Comparison of ENCODE assay signal across 18 cellular contexts in the genomic region with DNA sequence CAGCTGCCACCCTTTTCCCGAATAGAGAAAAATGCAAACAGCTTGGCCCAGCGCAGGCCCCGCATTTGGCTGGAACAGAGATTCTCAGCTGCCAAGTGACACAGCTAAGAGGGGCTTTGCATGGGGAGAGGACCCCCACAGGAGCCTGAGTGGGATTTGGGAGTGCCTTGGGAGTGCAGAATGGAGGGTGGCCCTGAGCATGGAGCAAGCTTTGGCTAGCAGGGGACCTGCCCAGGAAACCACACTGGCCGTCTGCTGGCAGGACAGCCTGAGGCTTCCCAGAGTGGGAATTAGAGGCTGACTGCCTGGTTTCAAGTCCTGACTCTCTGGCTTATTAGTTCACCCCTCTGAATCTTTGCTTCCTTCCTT. TPM values are rescaled to one million over a fixed set of nuclear protein-coding genes. Genes with fewer than 3 reads are reported as not detected.
DNase-seq lines count a peak whose midpoint lies in the region; ATAC-seq and TF ChIP-seq lines count a peak whose summit lies in the region.
"Had no signal": no experiment of that assay in that cellular context is flagged by ENCODE, and none has a peak within 500 bp of the region (broad histone marks: within the 10 kb centered on the region; RNA-seq: fewer than 3 reads in every experiment).

No MANE protein-coding gene starts in this region.

- ATAC-seq in natural killer cell, result no peak
- ATAC-seq: GM12878 had no signal

- H3K9ac ChIP-seq in adipocyte (ENCODE audit: low read length), result peak overlapping the region; percentile 51

- TF ChIP-seq CTCF in natural killer cell (IDR thresholded peaks at IDR 0.05), result no peak

- H3K36me3 ChIP-seq in adipocyte (ENCODE audit: control insufficient read depth, insufficient read depth, low read length, severe bottlenecking), result no peaks in the 10 kb centered on the region
- no peaks in the 10 kb centered on the region for H3K36me3 ChIP-seq in neuron (ENCODE audit: insufficient read depth, low read length)
- H3K36me3 ChIP-seq: thoracic aorta had no signal

- DNase-seq in adipocyte (ENCODE audit: low read depth), result no peak
- no peak for DNase-seq in epithelial cell of prostate (ENCODE audit: low read depth, low spot score)
- DNase-seq in activated CD4-positive, alpha-beta T cell treated with anti-CD3 and anti-CD28 coated beads for 4 hours, result no peak
- DNase-seq in iPS-NIHi7 (ENCODE audit: extremely low spot score), result no peak
- no peak for DNase-seq in NCI-H1930 (lab: John Stamatoyannopoulos, UW)
- no peak for DNase-seq in natural killer cell
- DNase-seq: activated CD4-positive, CD25-positive, alpha-beta regulatory T cell treated with anti-CD3 and anti-CD28 coated beads, Interleukin-2, amount 50 U/mL, for 72 hours; HCEC 1CT; NCI-H1436 treated with DMSO at 0.1 percent for 48 hours; NCI-H345; T-helper 2 cell had no signal

- no peak overlapping the region for H3K27ac Mint-ChIP-seq in natural killer cell
- H3K27ac Mint-ChIP-seq: B cell had no signal

- no peaks in the 10 kb centered on the region for H3K27me3 ChIP-seq in adipocyte (replicated peaks; ENCODE audit: control insufficient read depth, insufficient read depth, low read length)
- H3K27me3 ChIP-seq in neuron (ENCODE audit: insufficient read depth, low read length), result no peaks in the 10 kb centered on the region

- H3K27ac ChIP-seq in epithelial cell of prostate (peak overlapping the region; percentile 76), temporal lobe (ENCODE audit: low read depth, low read length) (peak overlapping the region; percentile 92)
- H3K27ac ChIP-seq: thoracic aorta had no signal

- intact Hi-C loops in natural killer cell (cut with micrococcal nuclease), result no loop called here

- no peak overlapping the region for H3K4me3 Mint-ChIP-seq in natural killer cell
- H3K4me3 Mint-ChIP-seq: B cell had no signal

- no peaks in the 10 kb centered on the region for H3K36me3 Mint-ChIP-seq in natural killer cell

- no peaks in the 10 kb centered on the region for H3K4me1 Mint-ChIP-seq in natural killer cell
- H3K4me1 Mint-ChIP-seq: B cell had no signal

- H3K4me1 ChIP-seq in adipocyte (ENCODE audit: control insufficient read depth, insufficient read depth, low read length) (peaks cover 46% of the 10 kb centered on the region), neuron (ENCODE audit: insufficient read depth, low read length) (peaks cover 30% of the 10 kb centered on the region)

- H3K9me3 ChIP-seq in adipocyte (ENCODE audit: control insufficient read depth, low read length) (no peaks in the 10 kb centered on the region), neuron (ENCODE audit: low read length) (no peaks in the 10 kb centered on the region)
- H3K9me3 ChIP-seq: thoracic aorta had no signal

- no peaks in the 10 kb centered on the region for H3K9me3 Mint-ChIP-seq in natural killer cell

- H3K27me3 Mint-ChIP-seq in natural killer cell (ENCODE audit: low read depth in 2 of 2), result no peaks in the 10 kb centered on the region

- H2AFZ ChIP-seq in neuron (ENCODE audit: low read depth, low read length), result peak overlapping the region; percentile 9

- H3K4me3 ChIP-seq in adipocyte (ENCODE audit: low read length) (no peak overlapping the region), neuron (ENCODE audit: low read length) (no peak overlapping the region)
- H3K4me3 ChIP-seq: GM12878, thoracic aorta had no signal

RNA-seq across cellular contexts. Expression of gene PCARE, which starts 8.9 kb away (rescaled TPM):
- total RNA-seq in temporal lobe, result under 0.01 TPM
- not detected for total RNA-seq in natural killer cell
- total RNA-seq: B cell, left lobe of liver, renal cortical epithelial cell, thoracic aorta had no signal

RNA-seq across cellular contexts. Expression of gene CLIP4, which starts 49.8 kb away (rescaled TPM):
- total RNA-seq in temporal lobe, result 27.5 TPM
- 10 to 100 TPM; 56.8 to 88.0 (median 72.6) TPM for total RNA-seq in natural killer cell
